ENCODE assay signal across 20 cellular contexts in genomic region chr6:164258421-164258820, GRCh38.
"Had no signal": no experiment of that assay in that cellular context is flagged by ENCODE, and none has a peak within 500 bp of the region (broad histone marks: within the 10 kb centered on the region; RNA-seq: fewer than 3 reads in every experiment).

No MANE protein-coding gene starts in this region.

- H3K4me1 ChIP-seq: SJSA1 had no signal

- H3K27me3 ChIP-seq: SJSA1 had no signal

- DNase-seq: KBM-7, MV-4-11, NCI-H1048, NCI-H1105, NCI-H1417, NCI-H1436 treated with DMSO at 0.1 percent for 48 hours, NCI-H1694, NCI-H187 treated with DMSO at 0.1 percent for 48 hours, NCI-H2081, NCI-H2107, NCI-H2227 treated with DMSO at 0.1 percent for 48 hours, NCI-H524, NCI-H69, NCI-H774, Right ventricle myocardium superior, RPMI8226, SIG-M5 had no signal

- H3K4me3 ChIP-seq: SJSA1, SK-N-MC had no signal

- H3K36me3 ChIP-seq: SJSA1 had no signal

- H3K27ac ChIP-seq: HL-60, SJSA1, SK-N-MC had no signal

- H3K9me3 ChIP-seq: SJSA1 had no signal
